Comparison of ENCODE assay signal across 17 cellular contexts in genomic region chr2:71930073-71930681, GRCh38.
A peak's percentile ranks its signal among the peaks of the same experiment; 100 is the strongest.
DNase-seq lines count a peak whose midpoint lies in the region; ATAC-seq and TF ChIP-seq lines count a peak whose summit lies in the region.
"Had no signal": no experiment of that assay in that cellular context is flagged by ENCODE, and none has a peak within 500 bp of the region (broad histone marks: within the 10 kb centered on the region; RNA-seq: fewer than 3 reads in every experiment).

No MANE protein-coding gene starts in this region.

- ATAC-seq in HG02763 (IDR thresholded peaks at IDR 0.05; ENCODE audit: unreplicated experiment) (no peak), GM21515 (IDR thresholded peaks at IDR 0.05; ENCODE audit: unreplicated experiment) (no peak), HG02678 (IDR thresholded peaks at IDR 0.05; ENCODE audit: unreplicated experiment) (no peak)
- ATAC-seq: gastrocnemius medialis had no signal

- DNase-seq in DMS153 (lab: John Stamatoyannopoulos, UW) (peak; percentile 71), DMS153 treated with DMSO at 0.1 percent for 48 hours (lab: John Stamatoyannopoulos, UW; ENCODE audit: unreplicated experiment) (no peak), NCI-H1105 (lab: John Stamatoyannopoulos, UW) (peak; percentile 87), posterior vena cava (ENCODE audit: low spot score) (peak; percentile 76)
- DNase-seq: 8988T; activated B cell treated with CpG ODN at 0.5 μM for 24 hours; activated naive CD4-positive, alpha-beta T cell treated with Interleukin-2 at 50 U/mL for 16 hours; cerebellar nuclear complex; gastrocnemius medialis; HCEC 1CT; MM.1S; psoas muscle had no signal

- H3K27ac ChIP-seq in VCaP: 0 out of 2 replicates have a peak overlapping the region, but pooled peaks have one; percentile 22
- H3K27ac ChIP-seq: gastrocnemius medialis, psoas muscle, thoracic aorta had no signal

- intact Hi-C loops in posterior vena cava (cut with DNase I): loop anchor here in 1 of 2 donors (2.0 kb wide), 1 partner anchor 221 kb away; no protein-coding TSS in a partner anchor

- TF ChIP-seq CTCF in VCaP (conservative IDR thresholded peaks at IDR 0.05): no peak
